ENCODE assay signal across 21 cellular contexts in genomic region chr2:232463701-232464533, GRCh38. TPM values are rescaled to one million over a fixed set of nuclear protein-coding genes. Genes with fewer than 3 reads are reported as not detected.
DNase-seq lines count a peak whose midpoint lies in the region; ATAC-seq and TF ChIP-seq lines count a peak whose summit lies in the region.
"Had no signal": no experiment of that assay in that cellular context is flagged by ENCODE, and none has a peak within 500 bp of the region (broad histone marks: within the 10 kb centered on the region; RNA-seq: fewer than 3 reads in every experiment).

No MANE protein-coding gene starts in this region.

- no peak for TF ChIP-seq CTCF in SK-N-SH (IDR thresholded peaks at IDR 0.05)
- no peak for TF ChIP-seq CTCF in WERI-Rb-1 (IDR thresholded peaks at IDR 0.05; ENCODE audit: low read depth, low read length)
- TF ChIP-seq CTCF in type B pancreatic cell (conservative IDR thresholded peaks at IDR 0.05): no peak

- no peak for ATAC-seq in SK-N-SH treated with all-trans-retinoic acid at 6 μM for 48 hours

- no peaks in the 10 kb centered on the region for H3K36me3 ChIP-seq in SK-N-SH (replicated peaks in 1 of 2; ENCODE audit: control insufficient read depth in 1 of 2, insufficient read depth in 2 of 2, low read length in 1 of 2)
- H3K36me3 ChIP-seq in WERI-Rb-1: no peaks in the 10 kb centered on the region
- H3K36me3 ChIP-seq: SJCRH30 had no signal

- H3K9me3 ChIP-seq in SK-N-SH (no peaks in the 10 kb centered on the region), WERI-Rb-1 (ENCODE audit: severe bottlenecking) (no peaks in the 10 kb centered on the region)
- H3K9me3 ChIP-seq: SJCRH30 had no signal

- H3K27me3 ChIP-seq in SK-N-SH (ENCODE audit: insufficient read depth) (peaks cover 11% of the 10 kb centered on the region; the same call in 1 of the 2 replicates), WERI-Rb-1 (ENCODE audit: insufficient read depth, low read depth, severe bottlenecking) (no peaks in the 10 kb centered on the region)
- H3K27me3 ChIP-seq: SJCRH30 had no signal

- no peak overlapping the region for H3K27ac ChIP-seq in SK-N-SH (ENCODE audit: low read depth in 2 of 2, low read length in 1 of 2)
- H3K27ac ChIP-seq in WERI-Rb-1: peak overlapping the region; percentile 3; the same call in 1 of the 2 replicates
- H3K27ac ChIP-seq: KMS-11, SJCRH30 had no signal

- 85% methylated on average over 11 of the region's 18 CpGs for WGBS in SK-N-SH (ENCODE audit: low lambda C conversion rate)

- H3K4me3 Mint-ChIP-seq in type B pancreatic cell: no peak overlapping the region
- H3K4me3 Mint-ChIP-seq: HFFc6 had no signal

- H2AFZ ChIP-seq in SK-N-SH (ENCODE audit: low read depth): no peak overlapping the region

- H3K4me1 Mint-ChIP-seq in type B pancreatic cell (ENCODE audit: unreplicated experiment): no peaks in the 10 kb centered on the region

- H3F3A ChIP-seq in SK-N-SH (replicated peaks; ENCODE audit: insufficient read depth): peaks cover 3% of the 10 kb centered on the region

- no peak for TF ChIP-seq RAD21 in SK-N-SH (IDR thresholded peaks at IDR 0.05; ENCODE audit: low read length)

- H3K4me1 ChIP-seq in SK-N-SH (ENCODE audit: control insufficient read depth in 1 of 2, insufficient read depth in 2 of 2, low read depth in 1 of 2, low read length in 1 of 2): no peaks in the 10 kb centered on the region
- H3K4me1 ChIP-seq: SJCRH30 had no signal

- no peaks in the 10 kb centered on the region for H3K36me3 Mint-ChIP-seq in type B pancreatic cell

- no peak overlapping the region for H3K9ac ChIP-seq in SK-N-SH
- H3K9ac ChIP-seq: KMS-11 had no signal

- H3K79me2 ChIP-seq in SK-N-SH (ENCODE audit: insufficient read depth): no peaks in the 10 kb centered on the region

- H3K27ac Mint-ChIP-seq in type B pancreatic cell: no peak overlapping the region
- H3K27ac Mint-ChIP-seq: HFFc6 had no signal

- H3K9me3 Mint-ChIP-seq in type B pancreatic cell: no peaks in the 10 kb centered on the region
- H3K9me3 Mint-ChIP-seq: HFFc6 had no signal

- H3K4me3 ChIP-seq in SK-N-SH (ENCODE audit: low read depth in 2 of 2, low read length in 1 of 2): no peak overlapping the region
- no peak overlapping the region for H3K4me3 ChIP-seq in WERI-Rb-1 (ENCODE audit: low read depth, low read length)
- H3K4me3 ChIP-seq: SJCRH30 had no signal

- TF ChIP-seq EP300 in SK-N-SH (IDR thresholded peaks at IDR 0.05; ENCODE audit: borderline replicate concordance in 1 of 2, low read depth in 1 of 2, low read length in 1 of 2): no peak

- CTCF ChIA-PET in SK-N-SH (lab: Yijun Ruan, JAX): interaction anchor here (1.0 to 4.6 kb wide), 7 partner anchors 10 to 58 kb away, joined by 3 to 36 read pairs (median 5); no protein-coding TSS in a partner anchor

- no peaks in the 10 kb centered on the region for H3K9me2 ChIP-seq in SK-N-SH

- peak; percentile 5 for DNase-seq in SK-N-SH
- DNase-seq in WERI-Rb-1: peak; percentile 56
- DNase-seq in mesenteric fat pad (ENCODE audit: low spot score): peak; percentile 83
- DNase-seq in type B pancreatic cell (ENCODE audit: extremely low spot score, unreplicated experiment): peak; percentile 55
- no peak for DNase-seq in NCI-H446 (lab: John Stamatoyannopoulos, UW)
- DNase-seq in NCI-H1105 treated with DMSO at 0.1 percent for 48 hours (lab: John Stamatoyannopoulos, UW): no peak
- DNase-seq in NCI-H146 treated with DMSO at 0.1 percent for 48 hours (lab: John Stamatoyannopoulos, UW; ENCODE audit: unreplicated experiment): no peak
- DNase-seq: C1 segment of cervical spinal cord, DMS153, HFFc6, NCI-H1092 treated with DMSO at 0.1 percent for 48 hours, NCI-H187, NCI-H2171, OCI-M1, SJCRH30 had no signal

- H3K4me2 ChIP-seq in SK-N-SH: no peak overlapping the region
- H3K4me2 ChIP-seq: KMS-11 had no signal

- H3K27me3 Mint-ChIP-seq in type B pancreatic cell: peaks cover 39% of the 10 kb centered on the region

- H4K20me1 ChIP-seq in SK-N-SH (ENCODE audit: insufficient read depth): no peaks in the 10 kb centered on the region

- POLR2A ChIA-PET in SK-N-SH (lab: Yijun Ruan, JAX): no interaction called here

TF ChIP-seq in SK-N-SH, 30 proteins besides CTCF, POLR2A, EP300 and RAD21:
- TF ChIP-seq TEAD4 (IDR thresholded peaks at IDR 0.05; ENCODE audit: borderline replicate concordance, insufficient read depth) (no peak), TAF1 (IDR thresholded peaks at IDR 0.05; ENCODE audit: borderline replicate concordance, low read depth, low read length) (no peak), RXRA (IDR thresholded peaks at IDR 0.05; ENCODE audit: borderline replicate concordance, low read depth) (no peak), ZBTB33 (IDR thresholded peaks at IDR 0.05; ENCODE audit: borderline replicate concordance, low read depth) (no peak), TCF12 (IDR thresholded peaks at IDR 0.05) (no peak), SMC3 (IDR thresholded peaks at IDR 0.05; ENCODE audit: low read depth, low read length) (no peak)

TF ChIP-seq in SK-N-SH treated with all-trans-retinoic acid at 6 μM for 48 hours, 23 proteins besides CTCF, POLR2A, EP300 and RAD21:
- TF ChIP-seq ESRRG (CRISPR knock-in tag; IDR thresholded peaks at IDR 0.05) (no peak), GLIS3 (CRISPR knock-in tag; IDR thresholded peaks at IDR 0.05) (no peak), CSDC2 (CRISPR knock-in tag; IDR thresholded peaks at IDR 0.05) (no peak), CSRNP3 (CRISPR knock-in tag; IDR thresholded peaks at IDR 0.05) (no peak), ZC3H10 (CRISPR knock-in tag; IDR thresholded peaks at IDR 0.05) (no peak), RARB (CRISPR knock-in tag; IDR thresholded peaks at IDR 0.05) (no peak), PPARA (CRISPR knock-in tag; IDR thresholded peaks at IDR 0.05; ENCODE audit: borderline replicate concordance) (no peak), ZNF8 (CRISPR knock-in tag; IDR thresholded peaks at IDR 0.05) (no peak), TOX (CRISPR knock-in tag; IDR thresholded peaks at IDR 0.05; ENCODE audit: borderline replicate concordance) (no peak)
- TF ChIP-seq, protein P1, sequence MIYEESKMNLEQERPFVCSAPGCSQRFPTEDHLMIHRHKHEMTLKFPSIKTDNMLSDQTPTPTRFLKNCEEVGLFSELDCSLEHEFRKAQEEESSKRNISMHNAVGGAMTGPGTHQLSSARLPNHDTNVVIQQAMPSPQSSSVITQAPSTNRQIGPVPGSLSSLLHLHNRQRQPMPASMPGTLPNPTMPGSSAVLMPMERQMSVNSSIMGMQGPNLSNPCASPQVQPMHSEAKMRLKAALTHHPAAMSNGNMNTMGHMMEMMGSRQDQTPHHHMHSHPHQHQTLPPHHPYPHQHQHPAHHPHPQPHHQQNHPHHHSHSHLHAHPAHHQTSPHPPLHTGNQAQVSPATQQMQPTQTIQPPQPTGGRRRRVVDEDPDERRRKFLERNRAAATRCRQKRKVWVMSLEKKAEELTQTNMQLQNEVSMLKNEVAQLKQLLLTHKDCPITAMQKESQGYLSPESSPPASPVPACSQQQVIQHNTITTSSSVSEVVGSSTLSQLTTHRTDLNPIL (CRISPR knock-in tag; IDR thresholded peaks at IDR 0.05; ENCODE audit: low read depth): no peak
- TF ChIP-seq, protein P2, sequence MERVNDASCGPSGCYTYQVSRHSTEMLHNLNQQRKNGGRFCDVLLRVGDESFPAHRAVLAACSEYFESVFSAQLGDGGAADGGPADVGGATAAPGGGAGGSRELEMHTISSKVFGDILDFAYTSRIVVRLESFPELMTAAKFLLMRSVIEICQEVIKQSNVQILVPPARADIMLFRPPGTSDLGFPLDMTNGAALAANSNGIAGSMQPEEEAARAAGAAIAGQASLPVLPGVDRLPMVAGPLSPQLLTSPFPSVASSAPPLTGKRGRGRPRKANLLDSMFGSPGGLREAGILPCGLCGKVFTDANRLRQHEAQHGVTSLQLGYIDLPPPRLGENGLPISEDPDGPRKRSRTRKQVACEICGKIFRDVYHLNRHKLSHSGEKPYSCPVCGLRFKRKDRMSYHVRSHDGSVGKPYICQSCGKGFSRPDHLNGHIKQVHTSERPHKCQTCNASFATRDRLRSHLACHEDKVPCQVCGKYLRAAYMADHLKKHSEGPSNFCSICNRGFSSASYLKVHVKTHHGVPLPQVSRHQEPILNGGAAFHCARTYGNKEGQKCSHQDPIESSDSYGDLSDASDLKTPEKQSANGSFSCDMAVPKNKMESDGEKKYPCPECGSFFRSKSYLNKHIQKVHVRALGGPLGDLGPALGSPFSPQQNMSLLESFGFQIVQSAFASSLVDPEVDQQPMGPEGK (CRISPR knock-in tag; IDR thresholded peaks at IDR 0.05; ENCODE audit: borderline replicate concordance): no peak

RNA-seq across cellular contexts. Expression of gene ALPI, which starts 8.0 kb away (rescaled TPM):
- polyA plus RNA-seq in SK-N-SH (2012; rRNA removed): not detected in 2 replicates
- polyA plus RNA-seq in SK-N-SH (2012; cell fraction: cytosol; rRNA removed): not detected in 2 replicates
- not detected in 2 replicates for polyA plus RNA-seq in SK-N-SH (2012; cell fraction: nucleus; rRNA removed)
- total RNA-seq in mesenteric fat pad (0.71 TPM), type B pancreatic cell (ENCODE audit: low replicate concordance) (1.5 and 6.5 TPM in 2 replicates)
- total RNA-seq: G401, H1, HFFc6, MCF 10A, NCI-H460, SJCRH30 had no signal
- polyA plus RNA-seq: H1 had no signal

RNA-seq across cellular contexts. Expression of gene ECEL1, which starts 23.7 kb away (rescaled TPM):
- not detected in 2 replicates for polyA plus RNA-seq in SK-N-SH (2012; rRNA removed)
- polyA plus RNA-seq in SK-N-SH (2012; cell fraction: cytosol; rRNA removed): 0.03 TPM in 1 of 2 replicates, not detected in the other
- polyA plus RNA-seq in SK-N-SH (2012; cell fraction: nucleus; rRNA removed): not detected in 2 replicates
- 0.35 TPM for total RNA-seq in mesenteric fat pad
- total RNA-seq in type B pancreatic cell (ENCODE audit: low replicate concordance): 7.8 and 9.6 TPM in 2 replicates
- total RNA-seq: HFFc6, MCF 10A, SJCRH30 had no signal

RNA-seq across cellular contexts. Expression of gene PRSS56, which starts 56.3 kb away (rescaled TPM):
- not detected in 2 replicates for polyA plus RNA-seq in SK-N-SH (2012; rRNA removed)
- polyA plus RNA-seq in SK-N-SH (2012; cell fraction: cytosol; rRNA removed): not detected in 2 replicates
- not detected in 2 replicates for polyA plus RNA-seq in SK-N-SH (2012; cell fraction: nucleus; rRNA removed)
- total RNA-seq in mesenteric fat pad (not detected), type B pancreatic cell (ENCODE audit: low replicate concordance) (0.34 TPM in 1 of 2 replicates, not detected in the other)
- total RNA-seq: G401, H1, HFFc6, MCF 10A, NCI-H460 had no signal

RNA-seq across cellular contexts. Expression of gene ALPG, which starts 57.3 kb away (rescaled TPM):
- polyA plus RNA-seq in SK-N-SH (2012; rRNA removed): not detected in 2 replicates
- not detected in 2 replicates for polyA plus RNA-seq in SK-N-SH (2012; cell fraction: cytosol; rRNA removed)
- polyA plus RNA-seq in SK-N-SH (2012; cell fraction: nucleus; rRNA removed): not detected in 2 replicates
- total RNA-seq in mesenteric fat pad (not detected), type B pancreatic cell (ENCODE audit: low replicate concordance) (0.14 and 0.88 TPM in 2 replicates)
- total RNA-seq: HFFc6, MCF 10A, NCI-H460, SJCRH30 had no signal

Comparison
In these comparisons a context has a peak if more than half of its experiments do, and no peak if none do; other contexts are left out.
1. DNase-seq: peak in SK-N-SH (single experiment), WERI-Rb-1 (single experiment), mesenteric fat pad (single experiment) and type B pancreatic cell (single experiment); none in NCI-H446 (0 of 2), NCI-H1105 treated with DMSO at 0.1 percent for 48 hours (single experiment) and NCI-H146 treated with DMSO at 0.1 percent for 48 hours (single experiment).